In the genomic region with DNA sequence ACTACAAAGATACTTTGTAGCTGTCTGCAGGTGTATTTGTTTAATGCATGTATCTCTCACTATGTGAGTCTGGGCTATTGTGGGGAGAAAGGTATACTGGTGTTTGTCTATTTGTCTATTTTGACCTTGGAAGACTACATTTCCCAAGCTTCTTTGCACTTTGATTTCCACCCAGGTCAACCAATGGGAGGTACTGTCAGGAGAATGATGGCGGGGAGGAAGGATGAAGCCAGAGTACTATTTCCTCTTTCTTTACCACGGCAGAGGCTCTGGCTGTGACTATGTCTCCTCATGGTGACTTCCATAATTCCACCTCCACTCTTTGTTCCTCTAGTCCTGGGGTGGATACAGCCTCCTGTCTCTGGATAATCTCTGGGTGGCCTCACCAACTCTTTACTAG, we compare ENCODE assay signal across 9 cellular contexts. TPM values are rescaled to one million over a fixed set of nuclear protein-coding genes. Genes with fewer than 3 reads are reported as not detected.
DNase-seq lines count a peak whose midpoint lies in the region; ATAC-seq and TF ChIP-seq lines count a peak whose summit lies in the region.
"Had no signal": no experiment of that assay in that cellular context is flagged by ENCODE, and none has a peak within 500 bp of the region (broad histone marks: within the 10 kb centered on the region; RNA-seq: fewer than 3 reads in every experiment).

No MANE protein-coding gene starts in this region.

- CTCF ChIA-PET in activated B cell treated with CpG ODN at 0.5 μM for 24 hours (lab: Charles Lee), result no interaction called here

- H3K27me3 ChIP-seq in HAP-1 (ENCODE audit: low read depth), result peaks cover 7% of the 10 kb centered on the region

- H3K4me3 ChIP-seq in mucosa of descending colon, result no peak overlapping the region
- H3K4me3 ChIP-seq in HAP-1, result no peak overlapping the region

- H3K27ac Mint-ChIP-seq in activated B cell treated with CpG ODN at 0.5 μM for 24 hours, result no peak overlapping the region

- peak; percentile 50 for ATAC-seq in activated B cell treated with CpG ODN at 0.5 μM for 24 hours (ENCODE audit: low read depth)
- peak; percentile 30 for ATAC-seq in mucosa of descending colon
- ATAC-seq in GM21786 (IDR thresholded peaks at IDR 0.05; ENCODE audit: unreplicated experiment), result no peak
- no peak for ATAC-seq in HG03097 (IDR thresholded peaks at IDR 0.05; ENCODE audit: low FRiP score, unreplicated experiment)
- no peak for ATAC-seq in GM21390 (IDR thresholded peaks at IDR 0.05; ENCODE audit: unreplicated experiment)

- no peaks in the 10 kb centered on the region for H3K9me3 ChIP-seq in mucosa of descending colon
- no peaks in the 10 kb centered on the region for H3K9me3 ChIP-seq in HAP-1

- TF ChIP-seq CTCF in activated B cell treated with CpG ODN at 0.5 μM for 24 hours (IDR thresholded peaks at IDR 0.05), result no peak
- no peak for TF ChIP-seq CTCF in mucosa of descending colon (IDR thresholded peaks at IDR 0.05)

- H3K4me1 Mint-ChIP-seq in activated B cell treated with CpG ODN at 0.5 μM for 24 hours, result peaks cover 5% of the 10 kb centered on the region

- H3K9me3 Mint-ChIP-seq in activated B cell treated with CpG ODN at 0.5 μM for 24 hours, result no peaks in the 10 kb centered on the region

- H3K27me3 Mint-ChIP-seq in activated B cell treated with CpG ODN at 0.5 μM for 24 hours, result peaks cover 7% of the 10 kb centered on the region

- H3K36me3 ChIP-seq in mucosa of descending colon (ENCODE audit: low read depth), result no peaks in the 10 kb centered on the region
- no peaks in the 10 kb centered on the region for H3K36me3 ChIP-seq in HAP-1 (replicated peaks)

- no peak overlapping the region for H3K4me3 Mint-ChIP-seq in activated B cell treated with CpG ODN at 0.5 μM for 24 hours

- DNase-seq in GDM1 (lab: John Stamatoyannopoulos, UW) (peak; percentile 5), NAMALWA (ENCODE audit: low spot score) (peak; percentile 61), activated B cell treated with CpG ODN at 0.5 μM for 24 hours (no peak), mucosa of descending colon (no peak), HAP-1 (ENCODE audit: low spot score in 2 of 2) (no peak)
- DNase-seq: activated CD8-positive, alpha-beta memory T cell treated with anti-CD3 and anti-CD28 coated beads, Interleukin-2, amount 50 U/mL, for 4 hours had no signal

- in situ Hi-C loops in HAP-1 (cut with MboI; ENCODE audit: low sequenced_read_pairs), result no loop called here

- H3K4me1 ChIP-seq in mucosa of descending colon (ENCODE audit: low read depth) (no peaks in the 10 kb centered on the region), HAP-1 (no peaks in the 10 kb centered on the region)

- POLR2A ChIA-PET in activated B cell treated with CpG ODN at 0.5 μM for 24 hours (lab: Charles Lee), result no interaction called here

- no peaks in the 10 kb centered on the region for H3K36me3 Mint-ChIP-seq in activated B cell treated with CpG ODN at 0.5 μM for 24 hours (ENCODE audit: low read depth)

- intact Hi-C loops in activated B cell treated with CpG ODN at 0.5 μM for 24 hours (cut with micrococcal nuclease) (no loop called here), mucosa of descending colon (cut with DNase I, micrococcal nuclease) (no loop called here)

RNA-seq across cellular contexts. Expression of a gene that starts 23.1 kb away (rescaled TPM):
- not detected in 2 replicates for total RNA-seq in activated B cell treated with CpG ODN at 0.5 μM for 24 hours
- under 1 TPM in 2 of 3 donors, not detected in 1; 0.14 to 0.34 TPM for total RNA-seq in mucosa of descending colon

Comparison
In these comparisons a context has a peak if more than half of its experiments do, and no peak if none do; other contexts are left out.
1. DNase-seq: peak in GDM1 (single experiment) and NAMALWA (single experiment); none in activated B cell treated with CpG ODN at 0.5 μM for 24 hours (single experiment), mucosa of descending colon (0 of 3) and HAP-1 (0 of 2).
2. ATAC-seq: peak in activated B cell treated with CpG ODN at 0.5 μM for 24 hours (single experiment) and mucosa of descending colon (single experiment); none in GM21786 (single experiment), HG03097 (single experiment) and GM21390 (single experiment).